35 cellular contexts compared by ENCODE assay signal in the genomic region with DNA sequence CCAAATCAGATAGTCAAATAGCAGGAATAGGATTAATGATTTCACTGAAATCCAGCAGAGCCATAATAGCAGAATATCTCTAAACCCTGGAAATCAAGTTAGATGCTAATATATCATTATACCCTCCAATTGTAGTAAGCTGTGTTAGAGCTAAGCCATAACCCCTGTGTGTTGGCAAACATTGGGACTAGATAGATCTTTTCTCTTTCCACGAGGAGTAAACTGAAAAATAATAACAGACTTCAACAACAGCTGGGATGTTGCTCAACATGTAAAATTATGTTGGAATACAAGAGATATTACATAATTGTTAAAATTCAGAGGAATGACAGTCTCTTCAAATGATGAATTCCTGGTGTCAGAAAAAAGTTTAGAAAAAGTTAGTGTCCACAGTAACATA.
"Had no signal": no experiment of that assay in that cellular context is flagged by ENCODE, and none has a peak within 500 bp of the region (broad histone marks: within the 10 kb centered on the region; RNA-seq: fewer than 3 reads in every experiment).

No MANE protein-coding gene starts in this region.

- H3K27ac ChIP-seq: KMS-11 had no signal

- H3K36me3 ChIP-seq: MG63 had no signal

- H3K4me3 ChIP-seq: MG63 had no signal

- DNase-seq: Karpas-422, Kasumi-1, KBM-7, KG1, MG63, MM.1S, MV-4-11, NCI-H1048, NCI-H1092, NCI-H1092 treated with DMSO at 0.1 percent for 48 hours, NCI-H1105, NCI-H1105 treated with DMSO at 0.1 percent for 48 hours, NCI-H1417, NCI-H1417 treated with DMSO at 0.1 percent for 48 hours, NCI-H1436, NCI-H1436 treated with DMSO at 0.1 percent for 48 hours, NCI-H146, NCI-H1694, NCI-H1694 treated with DMSO at 0.1 percent for 48 hours, NCI-H187, NCI-H187 treated with DMSO at 0.1 percent for 48 hours, NCI-H1930, NCI-H2029, NCI-H2029 treated with DMSO at 0.1 percent for 48 hours, NCI-H2081, NCI-H2081 treated with DMSO at 0.1 percent for 48 hours, NCI-H2107, NCI-H2171, NCI-H2171 treated with DMSO at 0.1 percent for 48 hours, NCI-H2227 treated with DMSO at 0.1 percent for 48 hours, NCI-H226, NCI-H345, NCI-H446, NCI-H446 treated with DMSO at 0.1 percent for 48 hours had no signal

- H3K27me3 ChIP-seq: MG63 had no signal
